ENCODE assay signal across 17 cellular contexts in genomic region chr12:132500856-132501180, GRCh38. TPM values are rescaled to one million over a fixed set of nuclear protein-coding genes. Genes with fewer than 3 reads are reported as not detected.
DNase-seq lines count a peak whose midpoint lies in the region; ATAC-seq and TF ChIP-seq lines count a peak whose summit lies in the region.
"Had no signal": no experiment of that assay in that cellular context is flagged by ENCODE, and none has a peak within 500 bp of the region (broad histone marks: within the 10 kb centered on the region; RNA-seq: fewer than 3 reads in every experiment).

No MANE protein-coding gene starts in this region.

- no peak overlapping the region for H3K14ac ChIP-seq in trophoblast cell (ENCODE audit: low read length)

- WGBS in trophoblast cell (ENCODE audit: extremely low coverage, insufficient coverage, insufficient read length) = no CpG with 5 or more reads among the region's 9 CpGs

- no peak overlapping the region for H2BK5ac ChIP-seq in trophoblast cell (ENCODE audit: low read depth, low read length, poor library complexity)

- H3K4me3 Mint-ChIP-seq in CD4-positive, alpha-beta T cell = no peak overlapping the region
- peak overlapping the region; percentile 23 for H3K4me3 Mint-ChIP-seq in central memory CD8-positive, alpha-beta T cell
- H3K4me3 Mint-ChIP-seq: CD4-positive, alpha-beta memory T cell had no signal

- no peaks in the 10 kb centered on the region for H3K79me1 ChIP-seq in trophoblast cell (ENCODE audit: low read length)

- peak overlapping the region; percentile 53 for H3K27ac Mint-ChIP-seq in CD4-positive, alpha-beta T cell
- H3K27ac Mint-ChIP-seq in central memory CD8-positive, alpha-beta T cell (ENCODE audit: low read depth) = peak overlapping the region; percentile 74

- H2AFZ ChIP-seq in trophoblast cell (ENCODE audit: insufficient read depth, low read length, poor library complexity) = no peak overlapping the region

- no peak overlapping the region for H2AK5ac ChIP-seq in trophoblast cell (ENCODE audit: low read length)

- no peaks in the 10 kb centered on the region for H3K9me3 Mint-ChIP-seq in CD4-positive, alpha-beta T cell
- no peaks in the 10 kb centered on the region for H3K9me3 Mint-ChIP-seq in central memory CD8-positive, alpha-beta T cell
- H3K9me3 Mint-ChIP-seq: IgD-negative memory B cell had no signal

- H2BK12ac ChIP-seq in trophoblast cell (ENCODE audit: low read length) = no peak overlapping the region

- H3K36me3 Mint-ChIP-seq in CD4-positive, alpha-beta T cell (ENCODE audit: low read depth) = no peaks in the 10 kb centered on the region
- peaks cover 18% of the 10 kb centered on the region for H3K36me3 Mint-ChIP-seq in central memory CD8-positive, alpha-beta T cell (ENCODE audit: insufficient read depth)
- H3K36me3 Mint-ChIP-seq: CD4-positive, alpha-beta memory T cell; IgD-negative memory B cell had no signal

- H3K27me3 Mint-ChIP-seq in CD4-positive, alpha-beta T cell = no peaks in the 10 kb centered on the region
- H3K27me3 Mint-ChIP-seq in central memory CD8-positive, alpha-beta T cell = no peaks in the 10 kb centered on the region
- H3K27me3 Mint-ChIP-seq: CD4-positive, alpha-beta memory T cell; IgD-negative memory B cell had no signal

- no peak overlapping the region for H2BK120ac ChIP-seq in trophoblast cell (ENCODE audit: insufficient read depth, low read length, poor library complexity)

- H4K12ac ChIP-seq in trophoblast cell (ENCODE audit: low read depth, low read length) = no peak overlapping the region

- no peak for DNase-seq in CD4-positive, alpha-beta T cell
- no peak for DNase-seq in central memory CD8-positive, alpha-beta T cell (ENCODE audit: low spot score in 2 of 2)
- no peak for DNase-seq in trophoblast cell
- no peak for DNase-seq in kidney glomerular epithelial cell (lab: John Stamatoyannopoulos, UW)
- no peak for DNase-seq in NCI-H1417 treated with DMSO at 0.1 percent for 48 hours (lab: John Stamatoyannopoulos, UW)
- DNase-seq in HPDE6-E6E7 (ENCODE audit: extremely low spot score) = no peak
- DNase-seq: CD4-positive, alpha-beta memory T cell; DMS79; NCI-H1105; NCI-H1694 treated with DMSO at 0.1 percent for 48 hours; NCI-H2107; NCI-H2227 treated with DMSO at 0.1 percent for 48 hours; NCI-H524; Peyer's patch had no signal

- H3K27ac ChIP-seq in BLaER1 (peak overlapping the region; percentile 80), trophoblast cell (ENCODE audit: low read depth, low read length) (no peak overlapping the region)
- peak overlapping the region; percentile 7 for H3K27ac ChIP-seq in CD4-positive, alpha-beta T cell (ENCODE audit: low read depth, low read length)
- H3K27ac ChIP-seq: Peyer's patch had no signal

- H4K20me1 ChIP-seq in BLaER1 = peaks cover 99% of the 10 kb centered on the region

- H3K4me3 ChIP-seq in BLaER1 (no peak overlapping the region; the same call in 1 of the 2 replicates), trophoblast cell (ENCODE audit: low read depth, low read length) (no peak overlapping the region)
- H3K4me3 ChIP-seq: Peyer's patch had no signal

- H3K79me2 ChIP-seq in trophoblast cell (ENCODE audit: control insufficient read depth, insufficient read depth, low read length, poor library complexity) = peaks cover 39% of the 10 kb centered on the region

- no peak overlapping the region for H4K91ac ChIP-seq in trophoblast cell (ENCODE audit: low read depth, low read length)

- peak overlapping the region; percentile 18 for H3K18ac ChIP-seq in trophoblast cell (ENCODE audit: low read length)

- no peak for ATAC-seq in CD4-positive, alpha-beta T cell (ENCODE audit: poor library complexity)
- ATAC-seq in central memory CD8-positive, alpha-beta T cell (replicated peaks; ENCODE audit: extremely low read depth, poor library complexity, severe bottlenecking) = no peak
- ATAC-seq: Right ventricle myocardium inferior had no signal

- no peak overlapping the region for H4K8ac ChIP-seq in trophoblast cell (ENCODE audit: low read depth, low read length)

- no peak overlapping the region for H3K23ac ChIP-seq in trophoblast cell (ENCODE audit: low read length)

- CTCF ChIA-PET in CD4-positive, alpha-beta T cell (lab: Charles Lee) = no interaction called here

- H3K36me3 ChIP-seq in BLaER1 = no peaks in the 10 kb centered on the region
- H3K36me3 ChIP-seq in trophoblast cell (ENCODE audit: control insufficient read depth in 1 of 2, insufficient read depth in 2 of 2, low read length in 2 of 2) = no peaks in the 10 kb centered on the region
- H3K36me3 ChIP-seq: Peyer's patch had no signal

- no peaks in the 10 kb centered on the region for H3K9me3 ChIP-seq in BLaER1
- no peaks in the 10 kb centered on the region for H3K9me3 ChIP-seq in CD4-positive, alpha-beta T cell (ENCODE audit: control insufficient read depth, low read length)
- H3K9me3 ChIP-seq in trophoblast cell (ENCODE audit: insufficient read depth, low read depth, low read length) = no peaks in the 10 kb centered on the region
- H3K9me3 ChIP-seq: Peyer's patch had no signal

- TF ChIP-seq CTCF in CD4-positive, alpha-beta T cell (IDR thresholded peaks at IDR 0.05) = no peak

- H3K27me3 ChIP-seq in BLaER1 (no peaks in the 10 kb centered on the region), trophoblast cell (ENCODE audit: insufficient read depth, low read length) (no peaks in the 10 kb centered on the region)
- H3K27me3 ChIP-seq in CD4-positive, alpha-beta T cell (ENCODE audit: control insufficient read depth, insufficient read depth, low read length) = no peaks in the 10 kb centered on the region
- H3K27me3 ChIP-seq: Peyer's patch had no signal

- no peak overlapping the region for H3K4ac ChIP-seq in trophoblast cell (ENCODE audit: low read depth, low read length)

- intact Hi-C loops in CD4-positive, alpha-beta T cell (cut with DNase I, micrococcal nuclease) = no loop called here

- H3K4me1 ChIP-seq in BLaER1 = peaks cover 99% of the 10 kb centered on the region
- peaks cover 17 to 44% of the 10 kb centered on the region in 2 experiments for H3K4me1 ChIP-seq in trophoblast cell (ENCODE audit: control insufficient read depth in 1 of 2, insufficient read depth in 2 of 2, low read length in 2 of 2)

- POLR2A ChIA-PET in CD4-positive, alpha-beta T cell (lab: Charles Lee) = no interaction called here

- peak overlapping the region; percentile 98 for H3K4me2 ChIP-seq in BLaER1
- no peak overlapping the region for H3K4me2 ChIP-seq in trophoblast cell (ENCODE audit: low read length)

- peaks cover 65% of the 10 kb centered on the region for H3K4me1 Mint-ChIP-seq in CD4-positive, alpha-beta T cell (ENCODE audit: low read depth)
- H3K4me1 Mint-ChIP-seq in central memory CD8-positive, alpha-beta T cell = peaks cover 62% of the 10 kb centered on the region

- H3K9ac ChIP-seq in BLaER1 (peak overlapping the region; percentile 72), trophoblast cell (ENCODE audit: low read length) (no peak overlapping the region)

RNA-seq across cellular contexts. Expression of gene FBRSL1, which starts 10.9 kb away (rescaled TPM):
- 10 to 100 TPM; 75.8 to 80.7 TPM for total RNA-seq in CD4-positive, alpha-beta T cell
- 64.1 and 68.4 TPM in 2 replicates for polyA plus RNA-seq in trophoblast cell (2013)
